ENCODE assay signal across 8 cellular contexts in genomic region chr6:15247750-15248450, GRCh38. TPM values are rescaled to one million over a fixed set of nuclear protein-coding genes. Genes with fewer than 3 reads are reported as not detected.
DNase-seq lines count a peak whose midpoint lies in the region; ATAC-seq, FAIRE-seq and TF ChIP-seq lines count a peak whose summit lies in the region.

No MANE protein-coding gene starts in this region.

- no peaks in the 10 kb centered on the region for H3K27me3 ChIP-seq in IMR-90 (ENCODE audit: control insufficient read depth, insufficient read depth, low read length)
- H3K27me3 ChIP-seq in breast epithelium: no peaks in the 10 kb centered on the region
- no peaks in the 10 kb centered on the region for H3K27me3 ChIP-seq in keratinocyte (ENCODE audit: control insufficient read depth, extremely low read depth, insufficient read depth, low read length)

- intact Hi-C loops in IMR-90 (cut with micrococcal nuclease): loop anchor here (1.0 to 10.0 kb wide), 4 partner anchors 143 to 506 kb away; no protein-coding TSS in a partner anchor
- intact Hi-C loops in breast epithelium (cut with DNase I; ENCODE audit: low total_unique reads): no loop called here

- H4K5ac ChIP-seq in IMR-90 (ENCODE audit: low read depth, low read length): 0 out of 2 replicates have a peak overlapping the region, but pooled peaks have one; percentile 1

- H2AFZ ChIP-seq in IMR-90 (replicated peaks; ENCODE audit: low read length, poor library complexity) (peak overlapping the region; percentile 89), keratinocyte (ENCODE audit: control insufficient read depth, low read length) (no peak overlapping the region)

- POLR2A ChIA-PET in IMR-90 (lab: Charles Lee; ENCODE audit: unreplicated experiment): interaction anchor here (0.6 kb wide), 1 partner anchor 1040 kb away, joined by 5 read pairs; no protein-coding TSS in a partner anchor

- peak overlapping the region; percentile 46; the same call in 1 of the 2 replicates for H2BK20ac ChIP-seq in IMR-90 (ENCODE audit: low read depth, low read length)

- peak overlapping the region; percentile 75 for H2BK120ac ChIP-seq in IMR-90 (ENCODE audit: low read depth, low read length)

- peak overlapping the region; percentile 86 for H4K91ac ChIP-seq in IMR-90 (ENCODE audit: insufficient read depth, low read depth, low read length)

- peak overlapping the region; percentile 68 for H2AK9ac ChIP-seq in IMR-90 (replicated peaks; ENCODE audit: low read depth, low read length, poor library complexity)

- H3K9me1 ChIP-seq in IMR-90 (ENCODE audit: insufficient read depth, low read length) (peaks cover 3% of the 10 kb centered on the region; the same call in 1 of the 2 replicates), keratinocyte (ENCODE audit: control insufficient read depth, extremely low read depth, insufficient read depth, low read length) (no peaks in the 10 kb centered on the region)

- no peaks in the 10 kb centered on the region for H3K36me3 ChIP-seq in IMR-90 (ENCODE audit: control insufficient read depth, insufficient read depth, low read length)
- no peaks in the 10 kb centered on the region for H3K36me3 ChIP-seq in breast epithelium
- H3K36me3 ChIP-seq in keratinocyte (ENCODE audit: control insufficient read depth in 2 of 2, extremely low read depth in 1 of 2, insufficient read depth in 2 of 2, low read length in 2 of 2): no peaks in the 10 kb centered on the region

- H3K18ac ChIP-seq in IMR-90 (ENCODE audit: low read depth, low read length): peak overlapping the region; percentile 28

- ATAC-seq in GM19328 (IDR thresholded peaks at IDR 0.05; ENCODE audit: unreplicated experiment) (peak; percentile 4), IMR-90 (ENCODE audit: low read depth) (peak; percentile 15), HG03469 (IDR thresholded peaks at IDR 0.05; ENCODE audit: unreplicated experiment) (no peak)

- H4K20me1 ChIP-seq in IMR-90 (ENCODE audit: insufficient read depth, low read length) (peaks cover 42% of the 10 kb centered on the region), keratinocyte (ENCODE audit: control insufficient read depth, extremely low read depth, insufficient read depth, low read length) (peaks cover 4% of the 10 kb centered on the region)

- peak overlapping the region; percentile 60 for H3K56ac ChIP-seq in IMR-90 (ENCODE audit: extremely low read depth, insufficient read depth, low read length)

- TF ChIP-seq CTCF in IMR-90 (conservative IDR thresholded peaks at IDR 0.05; ENCODE audit: low read depth, low read length): peak; percentile 9; the same call in 1 of the 2 replicates
- peak in 1 of 3 donors; percentile 19 for TF ChIP-seq CTCF in breast epithelium (IDR thresholded peaks at IDR 0.05)
- no peak for TF ChIP-seq CTCF in keratinocyte (optimal IDR thresholded peaks at IDR 0.05 in 1 of 3, IDR thresholded peaks at IDR 0.05 in 1 of 3, conservative IDR thresholded peaks at IDR 0.05 in 1 of 3; ENCODE audit: extremely low read depth in 1 of 3, insufficient read depth in 2 of 3, low read length in 3 of 3)

- in situ Hi-C loops in IMR-90 (cut with MboI; ENCODE audit: low sequenced_read_pairs): loop anchor here (10.0 kb wide), 1 partner anchor 1033 kb away; no protein-coding TSS in a partner anchor

- no peak for FAIRE-seq in keratinocyte (lab: Jason Lieb, UNC)

- H3K9me3 ChIP-seq in IMR-90 (ENCODE audit: control insufficient read depth, insufficient read depth, low read length) (no peaks in the 10 kb centered on the region), breast epithelium (no peaks in the 10 kb centered on the region), keratinocyte (ENCODE audit: control insufficient read depth, low read depth, low read length) (no peaks in the 10 kb centered on the region)

- dilution Hi-C loops in IMR-90 (cut with HindIII; ENCODE audit: low sequenced_read_pairs, unreplicated experiment) (no loop called here), keratinocyte (cut with MboI; ENCODE audit: extremely low pct_ligation_motif_present, low sequenced_read_pairs) (no loop called here)

- peak overlapping the region; percentile 83 for H3K14ac ChIP-seq in IMR-90 (replicated peaks; ENCODE audit: low read depth, low read length)

- DNase-seq in Ammon's horn (ENCODE audit: low spot score) (peak; percentile 54), IMR-90 (peak; percentile 62), UCSD-AML1 (lab: John Stamatoyannopoulos, UW; ENCODE audit: unreplicated experiment) (peak; percentile 69), breast epithelium (ENCODE audit: low spot score in 2 of 2) (peak; percentile 41 to 58), keratinocyte (ENCODE audit: low read depth, low spot score) (no peak)
- peak; percentile 61 for DNase-seq in stimulated activated CD4-positive, alpha-beta T cell treated with anti-CD3 and anti-CD28 coated beads, Interleukin-12 subunit alpha, Interleukin-12 subunit beta, amount 100 ng/mL, for 4 hours

- H3K4ac ChIP-seq in IMR-90 (ENCODE audit: low read depth, low read length): peak overlapping the region; percentile 89

- peak overlapping the region; percentile 74 to 82; a peak in 3 of 4 replicates for H4K8ac ChIP-seq in IMR-90 (ENCODE audit: low read depth in 2 of 2, low read length in 2 of 2)

- H3K79me1 ChIP-seq in IMR-90 (ENCODE audit: low read depth in 1 of 2, low read length in 2 of 2): peaks cover 3 to 52% of the 10 kb centered on the region in 2 experiments; a peak in 2 of 4 replicates

- H3K4me1 ChIP-seq in IMR-90 (ENCODE audit: control insufficient read depth, insufficient read depth, low read length): peaks cover 5% of the 10 kb centered on the region
- H3K4me1 ChIP-seq in breast epithelium: peaks cover 0 to 3% of the 10 kb centered on the region in 2 donors
- H3K4me1 ChIP-seq in keratinocyte (ENCODE audit: control insufficient read depth, extremely low read depth, insufficient read depth, low read length): peaks cover 33% of the 10 kb centered on the region

- 0% methylated on average over 13 of the region's 73 CpGs; no CpG with 5 or more reads in 1 of the 2 experiments for WGBS in IMR-90 (ENCODE audit: extremely low coverage in 2 of 2, insufficient read length in 1 of 2), 2 experiments

- H3K4me2 ChIP-seq in IMR-90 (ENCODE audit: low read depth, low read length) (peak overlapping the region; percentile 91), keratinocyte (ENCODE audit: control insufficient read depth, extremely low read depth, insufficient read depth, low read depth, low read length) (peak overlapping the region; percentile 82)

- H3K27ac ChIP-seq in IMR-90 (ENCODE audit: insufficient read depth, low read length) (peak overlapping the region; percentile 74), breast epithelium (peak overlapping the region; percentile 93 to 99), keratinocyte (ENCODE audit: control insufficient read depth, insufficient read depth, low read length) (peak overlapping the region; percentile 92)

- peak overlapping the region; percentile 88; the same call in 1 of the 2 replicates for H3K23ac ChIP-seq in IMR-90 (ENCODE audit: low read depth, low read length)

- BruUV-seq in IMR-90 (replicated peaks; lab: Mats Ljungman, UMichigan): no TSS peak

- CTCF ChIA-PET in IMR-90 (lab: Yijun Ruan, JAX): interaction anchor here (0.6 to 1.0 kb wide), 3 partner anchors 196 to 242 kb away, joined by 3 to 4 read pairs (median 3); no protein-coding TSS in a partner anchor

- H3K79me2 ChIP-seq in keratinocyte (ENCODE audit: control insufficient read depth, insufficient read depth, low read length): peaks cover 62% of the 10 kb centered on the region

- peak; percentile 83 for TF ChIP-seq POLR2A in IMR-90 (IDR thresholded peaks at IDR 0.05; ENCODE audit: low read depth, low read length)
- no peak for TF ChIP-seq POLR2A in breast epithelium (IDR thresholded peaks at IDR 0.05)

- H2BK5ac ChIP-seq in IMR-90 (ENCODE audit: low read depth, low read length, poor library complexity, severe bottlenecking): peak overlapping the region; percentile 87

- no peak overlapping the region; the same call in 2 of the 3 replicates for H2BK15ac ChIP-seq in IMR-90 (ENCODE audit: low read depth, low read length)

- H3K9ac ChIP-seq in IMR-90 (ENCODE audit: low read depth, low read length) (peak overlapping the region; percentile 96), keratinocyte (ENCODE audit: control insufficient read depth, extremely low read depth, insufficient read depth, low read length) (peak overlapping the region; percentile 89)

- H3K4me3 ChIP-seq in IMR-90 (ENCODE audit: insufficient read depth, low read depth, low read length) (peak overlapping the region; percentile 69), breast epithelium (peak overlapping the region; percentile 77 to 95 (median 92)), keratinocyte (ENCODE audit: control insufficient read depth in 2 of 3, extremely low read depth in 1 of 3, insufficient read depth in 2 of 3, low read depth in 1 of 3, low read length in 3 of 3) (peak overlapping the region; percentile 78 to 100 (median 94))

- peak overlapping the region; percentile 91 for H2AK5ac ChIP-seq in IMR-90 (ENCODE audit: low read depth, low read length)

- peak; percentile 20; the same call in 1 of the 2 replicates for TF ChIP-seq RAD21 in IMR-90 (IDR thresholded peaks at IDR 0.05; ENCODE audit: low read length)

TF ChIP-seq in IMR-90, 13 proteins besides CTCF, POLR2A, EP300 and RAD21 (continues in another document):
- TF ChIP-seq CHD1 (IDR thresholded peaks at IDR 0.05; ENCODE audit: low read depth, low read length): peak; percentile 96; the same call in 1 of the 2 replicates
- no peak for TF ChIP-seq FOS (IDR thresholded peaks at IDR 0.05; ENCODE audit: low read depth, low read length)
- no peak for TF ChIP-seq USF2 (IDR thresholded peaks at IDR 0.05; ENCODE audit: low read depth, low read length)
- TF ChIP-seq MAFK (IDR thresholded peaks at IDR 0.05; ENCODE audit: low read depth, low read length): no peak

RNA-seq across cellular contexts. Expression of gene JARID2, which starts 2.0 kb away (rescaled TPM):
- total RNA-seq in IMR-90 (2012; rRNA removed) (12.9 and 13.1 TPM in 2 replicates), breast epithelium (10 to 100 TPM; 10.5 to 13.9 (median 11.5) TPM)
- polyA plus RNA-seq in IMR-90 (2012; rRNA removed) (9.6 TPM in 2 replicates), keratinocyte (10.2 to 18.9 TPM (median 11.0 TPM) in 3 replicates)
- polyA plus RNA-seq in IMR-90 (2012; cell fraction: cytosol; rRNA removed): 4.7 and 5.7 TPM in 2 replicates
- 14.8 and 23.2 TPM in 2 replicates for polyA plus RNA-seq in IMR-90 (2012; cell fraction: nucleus; rRNA removed; ENCODE audit: low replicate concordance)
- 6.7 TPM for polyA plus RNA-seq in keratinocyte (2011; ENCODE audit: low read depth)
- polyA plus RNA-seq in keratinocyte (2011; cell fraction: cytosol; rRNA removed): 8.1 and 8.2 TPM in 2 replicates
- polyA plus RNA-seq in keratinocyte (2011; cell fraction: nucleus; rRNA removed): 27.9 and 30.7 TPM in 2 replicates
- 8.8 and 18.5 TPM in 2 replicates for polyA plus RNA-seq in keratinocyte (2012; ENCODE audit: low replicate concordance)
- polyA minus RNA-seq in keratinocyte: 19.5 to 23.1 TPM (median 22.5 TPM) in 3 replicates
- polyA minus RNA-seq in keratinocyte (2011; cell fraction: cytosol; rRNA and poly(A)+ RNA removed): 12.3 TPM
- polyA minus RNA-seq in keratinocyte (2011; cell fraction: nucleus; rRNA and poly(A)+ RNA removed): 25.2 and 39.8 TPM in 2 replicates
